Comparison of ENCODE assay signal across 13 cellular contexts in genomic region chr12:50006754-50007442, GRCh38. TPM values are rescaled to one million over a fixed set of nuclear protein-coding genes. Genes with fewer than 3 reads are reported as not detected.
A peak's percentile ranks its signal among the peaks of the same experiment; 100 is the strongest.
DNase-seq lines count a peak whose midpoint lies in the region; ATAC-seq and TF ChIP-seq lines count a peak whose summit lies in the region.
"Had no signal": no experiment of that assay in that cellular context is flagged by ENCODE, and none has a peak within 500 bp of the region (broad histone marks: within the 10 kb centered on the region; RNA-seq: fewer than 3 reads in every experiment).

No MANE protein-coding gene starts in this region.

- peaks cover 2% of the 10 kb centered on the region for H3K27me3 Mint-ChIP-seq in glutamatergic neuron (ENCODE audit: unreplicated experiment)
- H3K27me3 Mint-ChIP-seq: activated CD4-positive, alpha-beta memory T cell treated with anti-CD3 and anti-CD28 coated beads, Interleukin-2, amount 10 ng/mL, durations not matched to agents 7 days and 5 days; activated naive CD8-positive, alpha-beta T cell treated with anti-CD3 and anti-CD28 coated beads, Interleukin-2, amount 50 U/mL, for 24 hours; B cell; effector memory CD8-positive, alpha-beta T cell had no signal

- DNase-seq in COLO668 (lab: John Stamatoyannopoulos, UW; ENCODE audit: unreplicated experiment) (peak; percentile 13), RKO (ENCODE audit: low spot score) (peak; percentile 28), glutamatergic neuron (no peak), G401 (ENCODE audit: low spot score) (no peak)
- DNase-seq in activated CD8-positive, alpha-beta memory T cell treated with anti-CD3 and anti-CD28 coated beads, Interleukin-2, amount 50 U/mL, for 4 hours, result no peak
- DNase-seq: activated CD4-positive, alpha-beta memory T cell treated with anti-CD3 and anti-CD28 coated beads, Interleukin-2, amount 10 ng/mL, durations not matched to agents 7 days and 5 days; activated naive CD8-positive, alpha-beta T cell treated with anti-CD3 and anti-CD28 coated beads, Interleukin-2, amount 50 U/mL, for 24 hours; effector memory CD8-positive, alpha-beta T cell; natural killer cell had no signal

- H3K9me3 ChIP-seq in HEK293 (ENCODE audit: control insufficient read depth, insufficient read depth, low read depth, low read length), result no peaks in the 10 kb centered on the region

- TF ChIP-seq CTCF in HEK293 (tag by site-specific recombination; IDR thresholded peaks at IDR 0.05), result no peak
- TF ChIP-seq CTCF in glutamatergic neuron (IDR thresholded peaks at IDR 0.05; ENCODE audit: partially characterized antibody, unreplicated experiment), result no peak

- H3K4me3 ChIP-seq in HEK293 (ENCODE audit: low read depth, low read length), result no peak overlapping the region

- H3K9me3 Mint-ChIP-seq in glutamatergic neuron (ENCODE audit: unreplicated experiment), result peaks cover 4% of the 10 kb centered on the region
- H3K9me3 Mint-ChIP-seq: activated CD4-positive, alpha-beta memory T cell treated with anti-CD3 and anti-CD28 coated beads, Interleukin-2, amount 10 ng/mL, durations not matched to agents 7 days and 5 days; activated naive CD8-positive, alpha-beta T cell treated with anti-CD3 and anti-CD28 coated beads, Interleukin-2, amount 50 U/mL, for 24 hours; effector memory CD8-positive, alpha-beta T cell; natural killer cell had no signal

- in situ Hi-C loops in G401 (cut with HindIII; ENCODE audit: low sequenced_read_pairs), result no loop called here

- H3K27ac ChIP-seq in HEK293 (ENCODE audit: extremely low read depth, low read depth, low read length), result no peak overlapping the region

- no peak for ATAC-seq in GM18511 (IDR thresholded peaks at IDR 0.05; ENCODE audit: unreplicated experiment)
- no peak for ATAC-seq in GM19023 (IDR thresholded peaks at IDR 0.05; ENCODE audit: unreplicated experiment)
- ATAC-seq: activated naive CD8-positive, alpha-beta T cell treated with anti-CD3 and anti-CD28 coated beads, Interleukin-2, amount 50 U/mL, for 24 hours; effector memory CD8-positive, alpha-beta T cell; natural killer cell had no signal

- POLR2A ChIA-PET in HEK293 (lab: Yijun Ruan, JAX), result interaction anchor here (0.6 to 1.5 kb wide), 3 partner anchors 17 to 105 kb away, joined by 3 to 5 read pairs (median 5); partner anchors contain the start of gene RACGAP1

- H3K27ac Mint-ChIP-seq in glutamatergic neuron (ENCODE audit: unreplicated experiment), result peak overlapping the region; percentile 88
- H3K27ac Mint-ChIP-seq: activated CD4-positive, alpha-beta memory T cell treated with anti-CD3 and anti-CD28 coated beads, Interleukin-2, amount 10 ng/mL, durations not matched to agents 7 days and 5 days; activated naive CD8-positive, alpha-beta T cell treated with anti-CD3 and anti-CD28 coated beads, Interleukin-2, amount 50 U/mL, for 24 hours; B cell; natural killer cell had no signal

- no peaks in the 10 kb centered on the region for H3K4me1 ChIP-seq in HEK293 (ENCODE audit: control insufficient read depth, insufficient read depth, low read length)

- CTCF ChIA-PET in HEK293 (lab: Yijun Ruan, JAX), result interaction anchor here (0.6 to 2.8 kb wide), 10 partner anchors 9 to 243 kb away, joined by 3 to 14 read pairs (median 4); no protein-coding TSS in a partner anchor

- peak overlapping the region; percentile 53 for H3K4me3 Mint-ChIP-seq in glutamatergic neuron (ENCODE audit: unreplicated experiment)
- H3K4me3 Mint-ChIP-seq: activated CD4-positive, alpha-beta memory T cell treated with anti-CD3 and anti-CD28 coated beads, Interleukin-2, amount 10 ng/mL, durations not matched to agents 7 days and 5 days; activated naive CD8-positive, alpha-beta T cell treated with anti-CD3 and anti-CD28 coated beads, Interleukin-2, amount 50 U/mL, for 24 hours; B cell; effector memory CD8-positive, alpha-beta T cell; natural killer cell had no signal

- peaks cover 59 to 77% of the 10 kb centered on the region in 2 experiments for H3K36me3 ChIP-seq in HEK293 (ENCODE audit: control insufficient read depth in 2 of 2, insufficient read depth in 1 of 2, low read length in 2 of 2)

- H3K36me3 Mint-ChIP-seq in glutamatergic neuron (ENCODE audit: unreplicated experiment), result no peaks in the 10 kb centered on the region

- H3K4me1 Mint-ChIP-seq in glutamatergic neuron (ENCODE audit: low read depth, unreplicated experiment), result peaks cover 29% of the 10 kb centered on the region

TF ChIP-seq in HEK293, 187 proteins besides CTCF, POLR2A, EP300 and RAD21:
- TF ChIP-seq ZNF677 (tag by site-specific recombination; IDR thresholded peaks at IDR 0.05), result no peak
- peak; percentile 65 for TF ChIP-seq ZNF600 (tag by site-specific recombination; IDR thresholded peaks at IDR 0.05)
TF ChIP-seq in HEK293: peak in this region for 1.

RNA-seq across cellular contexts. Expression of gene RACGAP1, which starts 18.4 kb away (rescaled TPM):
- 47.1 TPM for total RNA-seq in glutamatergic neuron (ENCODE audit: unreplicated experiment)
- total RNA-seq in G401 (2014; rRNA removed; shearing (Covaris generic)), result 115 and 125 TPM in 2 replicates

RNA-seq across cellular contexts. Expression of gene AQP6, which starts 34.2 kb away (rescaled TPM):
- total RNA-seq in glutamatergic neuron (ENCODE audit: unreplicated experiment), result 0.37 TPM
- 0.37 and 1.6 TPM in 2 replicates for total RNA-seq in G401 (2014; rRNA removed; shearing (Covaris generic))
- total RNA-seq: activated CD4-positive, alpha-beta memory T cell treated with anti-CD3 and anti-CD28 coated beads, Interleukin-2, amount 10 ng/mL, durations not matched to agents 7 days and 5 days; B cell; natural killer cell had no signal

RNA-seq across cellular contexts. Expression of gene AQP5, which starts 45.2 kb away (rescaled TPM):
- total RNA-seq in glutamatergic neuron (ENCODE audit: unreplicated experiment), result not detected
- not detected in 2 replicates for total RNA-seq in G401 (2014; rRNA removed; shearing (Covaris generic))
- total RNA-seq: activated CD4-positive, alpha-beta memory T cell treated with anti-CD3 and anti-CD28 coated beads, Interleukin-2, amount 10 ng/mL, durations not matched to agents 7 days and 5 days; B cell; natural killer cell had no signal

RNA-seq across cellular contexts. Expression of gene ASIC1, which starts 50.5 kb away (rescaled TPM):
- 451 TPM for total RNA-seq in glutamatergic neuron (ENCODE audit: unreplicated experiment)
- total RNA-seq in G401 (2014; rRNA removed; shearing (Covaris generic)), result 9.2 and 13.1 TPM in 2 replicates
- total RNA-seq: B cell had no signal

RNA-seq across cellular contexts. Expression of gene AQP2, which starts 56.4 kb away (rescaled TPM):
- total RNA-seq in glutamatergic neuron (ENCODE audit: unreplicated experiment), result not detected
- not detected in 2 replicates for total RNA-seq in G401 (2014; rRNA removed; shearing (Covaris generic))
- total RNA-seq: activated CD4-positive, alpha-beta memory T cell treated with anti-CD3 and anti-CD28 coated beads, Interleukin-2, amount 10 ng/mL, durations not matched to agents 7 days and 5 days; B cell; natural killer cell had no signal

Comparison
In these comparisons a context has a peak if more than half of its experiments do, and no peak if none do; other contexts are left out.
1. DNase-seq: peak in COLO668 (single experiment) and RKO (single experiment); none in glutamatergic neuron (single experiment), activated CD8-positive, alpha-beta memory T cell treated with anti-CD3 and anti-CD28 coated beads, Interleukin-2, amount 50 U/mL, for 4 hours (single experiment) and G401 (single experiment).